ENCODE assay signal across 23 cellular contexts in genomic region chr17:36494674-36495073, GRCh38. TPM values are rescaled to one million over a fixed set of nuclear protein-coding genes. Genes with fewer than 3 reads are reported as not detected.
A peak's percentile ranks its signal among the peaks of the same experiment; 100 is the strongest.
DNase-seq lines count a peak whose midpoint lies in the region; ATAC-seq, FAIRE-seq and TF ChIP-seq lines count a peak whose summit lies in the region.
"Had no signal": no experiment of that assay in that cellular context is flagged by ENCODE, and none has a peak within 500 bp of the region (broad histone marks: within the 10 kb centered on the region; RNA-seq: fewer than 3 reads in every experiment).

No MANE protein-coding gene starts in this region.

- WGBS in HepG2 (ENCODE audit: low lambda C conversion rate) = 92% methylated on average over 5 of the region's 5 CpGs

- peaks cover 21% of the 10 kb centered on the region for H3K79me2 ChIP-seq in HepG2 (ENCODE audit: insufficient read depth, low read length)

- POLR2A ChIA-PET in HEK293 (lab: Yijun Ruan, JAX) = interaction anchor here (1.2 to 2.3 kb wide), 4 partner anchors 8 to 106 kb away, joined by 3 to 9 read pairs (median 4); partner anchors contain the start of genes GGNBP2, MRM1 and ZNHIT3
- POLR2A ChIA-PET in HepG2 (lab: Yijun Ruan, JAX) = interaction anchor here (1.3 to 1.8 kb wide), 2 partner anchors 8 to 40 kb away, joined by 4 to 7 read pairs; partner anchors contain the start of genes MYO19, PIGW and ZNHIT3

- peaks cover 91% of the 10 kb centered on the region for H3K36me3 Mint-ChIP-seq in activated T-cell treated with anti-CD3 and anti-CD28 coated beads, Interleukin-2, amount 50 U/mL, for 24 hours (ENCODE audit: low read depth)
- H3K36me3 Mint-ChIP-seq in activated T-helper 17 cell treated with anti-CD3 and anti-CD28 coated beads, Interleukin-2, amount 50 U/mL, for 72 hours (ENCODE audit: low read depth) = peaks cover 96% of the 10 kb centered on the region

- BruUV-seq in HepG2 (replicated peaks; lab: Mats Ljungman, UMichigan) = no TSS peak

- no peak overlapping the region for H3K4me2 ChIP-seq in HepG2 (ENCODE audit: low read depth, low read length)
- H3K4me2 ChIP-seq: KMS-11 had no signal

- H3K36me3 ChIP-seq in HEK293 (ENCODE audit: control insufficient read depth in 2 of 2, insufficient read depth in 1 of 2, low read length in 2 of 2) (peaks cover 55 to 92% of the 10 kb centered on the region in 2 experiments), HepG2 (replicated peaks in 1 of 2; ENCODE audit: control insufficient read depth in 1 of 2, insufficient read depth in 2 of 2, low read length in 2 of 2) (peaks cover 26 to 73% of the 10 kb centered on the region in 2 experiments)

- H3K27me3 ChIP-seq in HepG2 (ENCODE audit: control insufficient read depth in 1 of 2, insufficient read depth in 2 of 2, low read length in 2 of 2) = no peaks in the 10 kb centered on the region
- H3K27me3 ChIP-seq: Peyer's patch had no signal

- intact Hi-C loops in HepG2 (cut with micrococcal nuclease; ENCODE audit: unreplicated experiment) = no loop called here

- no peak for TF ChIP-seq RAD21 in HepG2 (CRISPR knock-in tag; IDR thresholded peaks at IDR 0.05)

- H3K4me1 Mint-ChIP-seq in activated T-cell treated with anti-CD3 and anti-CD28 coated beads, Interleukin-2, amount 50 U/mL, for 24 hours (ENCODE audit: low read depth) = peaks cover 25% of the 10 kb centered on the region
- peaks cover 10% of the 10 kb centered on the region for H3K4me1 Mint-ChIP-seq in activated T-helper 17 cell treated with anti-CD3 and anti-CD28 coated beads, Interleukin-2, amount 50 U/mL, for 72 hours

- no peaks in the 10 kb centered on the region for H4K20me1 ChIP-seq in HepG2 (ENCODE audit: insufficient read depth, low read length)

- H3K4me1 ChIP-seq in HEK293 (ENCODE audit: control insufficient read depth, insufficient read depth, low read length) = no peaks in the 10 kb centered on the region
- no peaks in the 10 kb centered on the region for H3K4me1 ChIP-seq in HepG2 (ENCODE audit: insufficient read depth, low read length)
- H3K4me1 ChIP-seq: Peyer's patch had no signal

- no peak for TF ChIP-seq CTCF in HEK293 (tag by site-specific recombination; IDR thresholded peaks at IDR 0.05)
- no peak for TF ChIP-seq CTCF in HepG2 (CRISPR knock-in tag; IDR thresholded peaks at IDR 0.05)

- H3K9ac ChIP-seq in HepG2 (ENCODE audit: insufficient read depth, low read depth, low read length) = no peak overlapping the region
- H3K9ac ChIP-seq: KMS-11 had no signal

- no peak overlapping the region for H3K4me3 ChIP-seq in HEK293 (ENCODE audit: low read depth, low read length)
- H3K4me3 ChIP-seq in HepG2 (replicated peaks in 1 of 3; ENCODE audit: insufficient read depth in 1 of 3, low read depth in 2 of 3, low read length in 3 of 3) = no peak overlapping the region
- H3K4me3 ChIP-seq: Peyer's patch had no signal

- TF ChIP-seq EP300 in HepG2 (IDR thresholded peaks at IDR 0.05; ENCODE audit: low read depth in 2 of 2, low read length in 2 of 2) (no peak), HepG2 (CRISPR knock-in tag; IDR thresholded peaks at IDR 0.05; ENCODE audit: borderline replicate concordance) (no peak)

- FAIRE-seq in HepG2 (lab: Jason Lieb, UNC) = no peak
- FAIRE-seq: D721Med, GM19239 had no signal

- no peak for DNase-seq in activated T-cell treated with anti-CD3 and anti-CD28 coated beads, Interleukin-2, amount 50 U/mL, for 24 hours
- DNase-seq in activated T-cell treated with anti-CD3 and anti-CD28 coated beads, Interleukin-2, amount 50 U/mL, for 1 hour = no peak
- DNase-seq in HepG2 (ENCODE audit: low spot score) (no peak), NCI-H2107 treated with DMSO at 0.1 percent for 48 hours (lab: John Stamatoyannopoulos, UW; ENCODE audit: unreplicated experiment) (no peak), middle frontal gyrus (ENCODE audit: extremely low spot score, low spot score) (no peak)
- no peak for DNase-seq in stimulated activated CD8-positive, alpha-beta memory T cell treated with anti-CD3 and anti-CD28 coated beads, Interleukin-4, amount 100 ng/mL, for 48 hours
- DNase-seq: DMS53, GDM1, H7, NCI-H1105, NCI-H146, NCI-H2029, NCI-H2171, NCI-H524 treated with DMSO at 0.1 percent for 48 hours, NCI-H82, Peyer's patch had no signal

- no peaks in the 10 kb centered on the region for H3K9me3 Mint-ChIP-seq in activated T-cell treated with anti-CD3 and anti-CD28 coated beads, Interleukin-2, amount 50 U/mL, for 24 hours
- no peaks in the 10 kb centered on the region for H3K9me3 Mint-ChIP-seq in activated T-helper 17 cell treated with anti-CD3 and anti-CD28 coated beads, Interleukin-2, amount 50 U/mL, for 72 hours

- no peak for ATAC-seq in activated T-helper 17 cell treated with anti-CD3 and anti-CD28 coated beads, Interleukin-2, amount 50 U/mL, for 72 hours (replicated peaks)
- ATAC-seq in HepG2 = no peak

- peak overlapping the region; percentile 71 for H3K27ac Mint-ChIP-seq in activated T-cell treated with anti-CD3 and anti-CD28 coated beads, Interleukin-2, amount 50 U/mL, for 24 hours
- peak overlapping the region; percentile 25 for H3K27ac Mint-ChIP-seq in activated T-helper 17 cell treated with anti-CD3 and anti-CD28 coated beads, Interleukin-2, amount 50 U/mL, for 72 hours

- H3K27ac ChIP-seq in HEK293 (ENCODE audit: extremely low read depth, low read depth, low read length) (no peak overlapping the region), HepG2 (ENCODE audit: extremely low read length, insufficient read depth, low read length) (no peak overlapping the region)
- H3K27ac ChIP-seq: HL-60, KMS-11, Peyer's patch had no signal

- in situ Hi-C loops in HepG2 (cut with HindIII; ENCODE audit: extremely low pct_ligation_motif_present, low pct_unique_long_range_greater_than_20kb) = loop anchor here (25.0 kb wide), 1 partner anchor 532 kb away; no protein-coding TSS in a partner anchor

- CTCF ChIA-PET in HEK293 (lab: Yijun Ruan, JAX) = interaction anchor here (2.1 to 2.2 kb wide), 2 partner anchors 12 to 346 kb away, joined by 9 to 11 read pairs; no protein-coding TSS in a partner anchor
- CTCF ChIA-PET in HepG2 (lab: Yijun Ruan, JAX; ENCODE audit: low intra/inter-chr PET ratio, low total read pairs) = no interaction called here

- TF ChIP-seq POLR2A in HepG2 (IDR thresholded peaks at IDR 0.05; ENCODE audit: insufficient read depth in 1 of 2, low read depth in 2 of 2, low read length in 2 of 2) = no peak

- no peak overlapping the region for H2AFZ ChIP-seq in HepG2 (ENCODE audit: low read length)

- H3K4me3 Mint-ChIP-seq in activated T-cell treated with anti-CD3 and anti-CD28 coated beads, Interleukin-2, amount 50 U/mL, for 24 hours = no peak overlapping the region
- H3K4me3 Mint-ChIP-seq in activated T-helper 17 cell treated with anti-CD3 and anti-CD28 coated beads, Interleukin-2, amount 50 U/mL, for 72 hours = no peak overlapping the region
- H3K4me3 Mint-ChIP-seq: CD14-positive monocyte had no signal

- no peaks in the 10 kb centered on the region for H3K9me3 ChIP-seq in HEK293 (ENCODE audit: control insufficient read depth, insufficient read depth, low read depth, low read length)
- no peaks in the 10 kb centered on the region for H3K9me3 ChIP-seq in HepG2 (ENCODE audit: low read length)
- H3K9me3 ChIP-seq: Peyer's patch had no signal

- H3K27me3 Mint-ChIP-seq in activated T-cell treated with anti-CD3 and anti-CD28 coated beads, Interleukin-2, amount 50 U/mL, for 24 hours = no peaks in the 10 kb centered on the region
- no peaks in the 10 kb centered on the region for H3K27me3 Mint-ChIP-seq in activated T-helper 17 cell treated with anti-CD3 and anti-CD28 coated beads, Interleukin-2, amount 50 U/mL, for 72 hours

RNA-seq across cellular contexts. Expression of gene ZNHIT3, which starts 8.2 kb away (rescaled TPM):
- total RNA-seq in activated T-helper 17 cell treated with anti-CD3 and anti-CD28 coated beads, Interleukin-2, amount 50 U/mL, for 72 hours = 10 to 100 TPM; 47.9 to 57.6 TPM
- 66.6 and 88.3 TPM in 2 replicates for total RNA-seq in HepG2 (2016; rRNA removed; fragmentation: Illumina TruSeq; extraction: Trizol)
- total RNA-seq in HepG2 (2016; cell fraction: cytosol; rRNA removed; fragmentation: Illumina TruSeq; extraction: Trizol; ENCODE audit: low read depth) = 29.8 and 32.2 TPM in 2 replicates
- total RNA-seq in HepG2 (2016; cell fraction: insoluble cytoplasmic fraction; rRNA removed; fragmentation: Illumina TruSeq; extraction: Trizol) = 67.3 and 89.4 TPM in 2 replicates
- 41.9 and 45.5 TPM in 2 replicates for total RNA-seq in HepG2 (2016; cell fraction: membrane; rRNA removed; fragmentation: Illumina TruSeq; extraction: Trizol)
- 27.8 and 28.2 TPM in 2 replicates for total RNA-seq in HepG2 (2016; cell fraction: nucleus; rRNA removed; fragmentation: Illumina TruSeq; extraction: Trizol)
- 60.9 and 77.4 TPM in 2 replicates for polyA plus RNA-seq in HepG2 (2011; rRNA removed)
- polyA plus RNA-seq in HepG2 (2011; cell fraction: cytosol; rRNA removed) = 58.2 and 69.6 TPM in 2 replicates
- 16.3 and 25.3 TPM in 2 replicates for polyA plus RNA-seq in HepG2 (2011; cell fraction: nucleus; rRNA removed)
- 48.2 and 51.5 TPM in 2 replicates for polyA plus RNA-seq in HepG2 (2012)
- 30.5 and 31.3 TPM in 2 replicates for polyA plus RNA-seq in HepG2 (2016; cell fraction: cytosol; fragmentation: Illumina TruSeq; extraction: Trizol; ENCODE audit: low read depth)
- polyA plus RNA-seq in HepG2 (2016; cell fraction: insoluble cytoplasmic fraction; fragmentation: Illumina TruSeq; extraction: Trizol; ENCODE audit: low read depth) = 87.9 and 101 TPM in 2 replicates
- polyA plus RNA-seq in HepG2 (2016; cell fraction: membrane; fragmentation: Illumina TruSeq; extraction: Trizol; ENCODE audit: low read depth) = 43.8 and 44.5 TPM in 2 replicates
- polyA plus RNA-seq in HepG2 (2016; cell fraction: nucleus; fragmentation: Illumina TruSeq; extraction: Trizol; ENCODE audit: insufficient read depth, low read depth) = 41.8 and 50.1 TPM in 2 replicates
- 22.7 and 35.2 TPM in 2 replicates for polyA minus RNA-seq in HepG2 (2011; rRNA and poly(A)+ RNA removed; ENCODE audit: low replicate concordance)
- 8.5 and 13.5 TPM in 2 replicates for polyA minus RNA-seq in HepG2 (2011; cell fraction: cytosol; rRNA and poly(A)+ RNA removed)
- polyA minus RNA-seq in HepG2 (2011; cell fraction: nucleus; rRNA and poly(A)+ RNA removed) = 20.0 and 28.6 TPM in 2 replicates

RNA-seq across cellular contexts. Expression of gene MYO19, which starts 40.0 kb away (rescaled TPM):
- total RNA-seq in activated T-helper 17 cell treated with anti-CD3 and anti-CD28 coated beads, Interleukin-2, amount 50 U/mL, for 72 hours = 100 to 1,000 TPM in 1 of 2 donors, 10 to 100 TPM in 1; 98.8 to 171 TPM
- 46.8 and 75.7 TPM in 2 replicates for total RNA-seq in HepG2 (2016; rRNA removed; fragmentation: Illumina TruSeq; extraction: Trizol)
- total RNA-seq in HepG2 (2016; cell fraction: cytosol; rRNA removed; fragmentation: Illumina TruSeq; extraction: Trizol; ENCODE audit: low read depth) = 70.2 and 74.2 TPM in 2 replicates
- 42.5 and 72.3 TPM in 2 replicates for total RNA-seq in HepG2 (2016; cell fraction: insoluble cytoplasmic fraction; rRNA removed; fragmentation: Illumina TruSeq; extraction: Trizol)
- 73.2 and 82.2 TPM in 2 replicates for total RNA-seq in HepG2 (2016; cell fraction: membrane; rRNA removed; fragmentation: Illumina TruSeq; extraction: Trizol)
- total RNA-seq in HepG2 (2016; cell fraction: nucleus; rRNA removed; fragmentation: Illumina TruSeq; extraction: Trizol) = 105 and 110 TPM in 2 replicates
- 80.8 and 82.3 TPM in 2 replicates for polyA plus RNA-seq in HepG2 (2011; rRNA removed)
- polyA plus RNA-seq in HepG2 (2011; cell fraction: cytosol; rRNA removed) = 31.7 and 43.3 TPM in 2 replicates
- 435 and 511 TPM in 2 replicates for polyA plus RNA-seq in HepG2 (2011; cell fraction: nucleus; rRNA removed)
- polyA plus RNA-seq in HepG2 (2012) = 38.9 and 47.5 TPM in 2 replicates
- 29.1 and 34.3 TPM in 2 replicates for polyA plus RNA-seq in HepG2 (2016; cell fraction: cytosol; fragmentation: Illumina TruSeq; extraction: Trizol; ENCODE audit: low read depth)
- 38.5 and 44.1 TPM in 2 replicates for polyA plus RNA-seq in HepG2 (2016; cell fraction: insoluble cytoplasmic fraction; fragmentation: Illumina TruSeq; extraction: Trizol; ENCODE audit: low read depth)
- polyA plus RNA-seq in HepG2 (2016; cell fraction: membrane; fragmentation: Illumina TruSeq; extraction: Trizol; ENCODE audit: low read depth) = 43.7 and 46.4 TPM in 2 replicates
- 202 and 205 TPM in 2 replicates for polyA plus RNA-seq in HepG2 (2016; cell fraction: nucleus; fragmentation: Illumina TruSeq; extraction: Trizol; ENCODE audit: insufficient read depth, low read depth)
- polyA minus RNA-seq in HepG2 (2011; rRNA and poly(A)+ RNA removed; ENCODE audit: low replicate concordance) = 151 and 353 TPM in 2 replicates
- polyA minus RNA-seq in HepG2 (2011; cell fraction: cytosol; rRNA and poly(A)+ RNA removed) = 25.4 and 29.5 TPM in 2 replicates
- 222 and 248 TPM in 2 replicates for polyA minus RNA-seq in HepG2 (2011; cell fraction: nucleus; rRNA and poly(A)+ RNA removed)

RNA-seq across cellular contexts. Expression of gene PIGW, which starts 40.1 kb away (rescaled TPM):
- 10 to 100 TPM in 1 of 2 donors, 1 to 10 TPM in 1; 9.0 to 22.2 TPM for total RNA-seq in activated T-helper 17 cell treated with anti-CD3 and anti-CD28 coated beads, Interleukin-2, amount 50 U/mL, for 72 hours
- 24.0 and 26.5 TPM in 2 replicates for total RNA-seq in HepG2 (2016; rRNA removed; fragmentation: Illumina TruSeq; extraction: Trizol)
- total RNA-seq in HepG2 (2016; cell fraction: cytosol; rRNA removed; fragmentation: Illumina TruSeq; extraction: Trizol; ENCODE audit: low read depth) = 4.4 and 5.1 TPM in 2 replicates
- total RNA-seq in HepG2 (2016; cell fraction: insoluble cytoplasmic fraction; rRNA removed; fragmentation: Illumina TruSeq; extraction: Trizol) = 21.6 and 25.0 TPM in 2 replicates
- 19.0 and 23.1 TPM in 2 replicates for total RNA-seq in HepG2 (2016; cell fraction: membrane; rRNA removed; fragmentation: Illumina TruSeq; extraction: Trizol)
- total RNA-seq in HepG2 (2016; cell fraction: nucleus; rRNA removed; fragmentation: Illumina TruSeq; extraction: Trizol) = 20.3 and 22.4 TPM in 2 replicates
- 6.6 and 9.0 TPM in 2 replicates for polyA plus RNA-seq in HepG2 (2011; rRNA removed)
- polyA plus RNA-seq in HepG2 (2011; cell fraction: cytosol; rRNA removed) = 4.7 and 6.7 TPM in 2 replicates
- polyA plus RNA-seq in HepG2 (2011; cell fraction: nucleus; rRNA removed) = 3.9 and 4.8 TPM in 2 replicates
- polyA plus RNA-seq in HepG2 (2012) = 11.2 and 12.6 TPM in 2 replicates
- 5.5 and 6.5 TPM in 2 replicates for polyA plus RNA-seq in HepG2 (2016; cell fraction: cytosol; fragmentation: Illumina TruSeq; extraction: Trizol; ENCODE audit: low read depth)
- polyA plus RNA-seq in HepG2 (2016; cell fraction: insoluble cytoplasmic fraction; fragmentation: Illumina TruSeq; extraction: Trizol; ENCODE audit: low read depth) = 25.9 and 29.3 TPM in 2 replicates
- 20.3 and 21.1 TPM in 2 replicates for polyA plus RNA-seq in HepG2 (2016; cell fraction: membrane; fragmentation: Illumina TruSeq; extraction: Trizol; ENCODE audit: low read depth)
- polyA plus RNA-seq in HepG2 (2016; cell fraction: nucleus; fragmentation: Illumina TruSeq; extraction: Trizol; ENCODE audit: insufficient read depth, low read depth) = 29.7 and 32.1 TPM in 2 replicates
- polyA minus RNA-seq in HepG2 (2011; rRNA and poly(A)+ RNA removed; ENCODE audit: low replicate concordance) = 2.8 and 4.8 TPM in 2 replicates
- polyA minus RNA-seq in HepG2 (2011; cell fraction: cytosol; rRNA and poly(A)+ RNA removed) = 3.5 and 6.3 TPM in 2 replicates
- polyA minus RNA-seq in HepG2 (2011; cell fraction: nucleus; rRNA and poly(A)+ RNA removed) = 6.3 and 7.2 TPM in 2 replicates

RNA-seq across cellular contexts. Expression of gene GGNBP2, which starts 50.0 kb away (rescaled TPM):
- 10 to 100 TPM; 84.2 to 95.7 TPM for total RNA-seq in activated T-helper 17 cell treated with anti-CD3 and anti-CD28 coated beads, Interleukin-2, amount 50 U/mL, for 72 hours
- total RNA-seq in HepG2 (2016; rRNA removed; fragmentation: Illumina TruSeq; extraction: Trizol) = 53.3 and 59.6 TPM in 2 replicates
- 12.2 and 13.2 TPM in 2 replicates for total RNA-seq in HepG2 (2016; cell fraction: cytosol; rRNA removed; fragmentation: Illumina TruSeq; extraction: Trizol; ENCODE audit: low read depth)
- 54.5 and 55.8 TPM in 2 replicates for total RNA-seq in HepG2 (2016; cell fraction: insoluble cytoplasmic fraction; rRNA removed; fragmentation: Illumina TruSeq; extraction: Trizol)
- 17.0 and 19.1 TPM in 2 replicates for total RNA-seq in HepG2 (2016; cell fraction: membrane; rRNA removed; fragmentation: Illumina TruSeq; extraction: Trizol)
- total RNA-seq in HepG2 (2016; cell fraction: nucleus; rRNA removed; fragmentation: Illumina TruSeq; extraction: Trizol) = 64.6 and 73.8 TPM in 2 replicates
- polyA plus RNA-seq in HepG2 (2011; rRNA removed) = 75.5 and 84.2 TPM in 2 replicates
- polyA plus RNA-seq in HepG2 (2011; cell fraction: cytosol; rRNA removed) = 29.8 and 38.5 TPM in 2 replicates
- polyA plus RNA-seq in HepG2 (2011; cell fraction: nucleus; rRNA removed) = 127 and 151 TPM in 2 replicates
- polyA plus RNA-seq in HepG2 (2012) = 41.9 and 49.1 TPM in 2 replicates
- polyA plus RNA-seq in HepG2 (2016; cell fraction: cytosol; fragmentation: Illumina TruSeq; extraction: Trizol; ENCODE audit: low read depth) = 4.2 and 5.6 TPM in 2 replicates
- polyA plus RNA-seq in HepG2 (2016; cell fraction: insoluble cytoplasmic fraction; fragmentation: Illumina TruSeq; extraction: Trizol; ENCODE audit: low read depth) = 65.2 and 70.6 TPM in 2 replicates
- 9.6 and 11.3 TPM in 2 replicates for polyA plus RNA-seq in HepG2 (2016; cell fraction: membrane; fragmentation: Illumina TruSeq; extraction: Trizol; ENCODE audit: low read depth)
- 118 and 132 TPM in 2 replicates for polyA plus RNA-seq in HepG2 (2016; cell fraction: nucleus; fragmentation: Illumina TruSeq; extraction: Trizol; ENCODE audit: insufficient read depth, low read depth)
- 67.2 and 86.8 TPM in 2 replicates for polyA minus RNA-seq in HepG2 (2011; rRNA and poly(A)+ RNA removed; ENCODE audit: low replicate concordance)
- polyA minus RNA-seq in HepG2 (2011; cell fraction: cytosol; rRNA and poly(A)+ RNA removed) = 16.6 and 22.4 TPM in 2 replicates
- polyA minus RNA-seq in HepG2 (2011; cell fraction: nucleus; rRNA and poly(A)+ RNA removed) = 108 and 109 TPM in 2 replicates
